ENCODE assay signal across 14 cellular contexts in the genomic region with DNA sequence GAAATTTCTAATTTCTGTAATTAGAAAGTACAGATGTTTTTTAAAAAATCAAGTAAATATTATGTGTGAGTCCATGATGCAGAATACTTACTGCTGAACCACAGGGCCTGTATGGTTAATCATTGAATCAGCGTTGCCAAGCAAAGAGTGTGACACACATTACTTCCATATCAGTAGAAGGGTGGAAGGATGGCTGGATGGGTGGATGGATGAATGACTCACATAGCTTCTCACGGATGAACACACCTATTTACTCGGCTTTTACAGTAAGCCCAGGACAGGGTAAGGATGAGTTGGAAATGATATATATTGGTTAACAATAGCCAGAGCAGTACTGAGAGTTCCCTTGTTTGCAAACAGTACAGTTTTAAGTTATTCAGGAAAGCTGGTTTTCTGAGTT.
"Had no signal": no experiment of that assay in that cellular context is flagged by ENCODE, and none has a peak within 500 bp of the region (broad histone marks: within the 10 kb centered on the region; RNA-seq: fewer than 3 reads in every experiment).

No MANE protein-coding gene starts in this region.

- H3K27me3 Mint-ChIP-seq: naive thymus-derived CD4-positive, alpha-beta T cell; stimulated activated naive CD8-positive, alpha-beta T cell treated with anti-CD3 and anti-CD28 coated beads, Interleukin-15, Interleukin-2, amounts not matched to agents 100 ng/mL and 50 ng/mL, for 24 hours had no signal

- DNase-seq: effector memory CD4-positive, alpha-beta T cell; esophagus squamous epithelium; foreskin fibroblast; heart left ventricle; mammary epithelial cell; naive thymus-derived CD4-positive, alpha-beta T cell; psoas muscle; stimulated activated CD4-positive, alpha-beta T cell treated with anti-CD3 and anti-CD28 coated beads, Interleukin-2, amount 100 ng/mL, for 48 hours; stimulated activated CD8-positive, alpha-beta memory T cell treated with anti-CD3 and anti-CD28 coated beads, Interleukin-4, amount 100 ng/mL, for 48 hours; testis had no signal

- H3K27ac Mint-ChIP-seq: naive thymus-derived CD4-positive, alpha-beta T cell; stimulated activated effector memory CD8-positive, alpha-beta T cell treated with anti-CD3 and anti-CD28 coated beads, Interleukin-12 subunit alpha, Interleukin-12 subunit beta, amount 100 ng/mL, for 72 hours; stimulated activated naive CD8-positive, alpha-beta T cell treated with anti-CD3 and anti-CD28 coated beads, Interleukin-15, Interleukin-2, amounts not matched to agents 100 ng/mL and 50 ng/mL, for 24 hours had no signal

- H3K36me3 Mint-ChIP-seq: naive thymus-derived CD4-positive, alpha-beta T cell; stimulated activated effector memory CD8-positive, alpha-beta T cell treated with anti-CD3 and anti-CD28 coated beads, Interleukin-12 subunit alpha, Interleukin-12 subunit beta, amount 100 ng/mL, for 72 hours had no signal

- H3K4me3 Mint-ChIP-seq: naive thymus-derived CD4-positive, alpha-beta T cell; stimulated activated effector memory CD8-positive, alpha-beta T cell treated with anti-CD3 and anti-CD28 coated beads, Interleukin-12 subunit alpha, Interleukin-12 subunit beta, amount 100 ng/mL, for 72 hours; stimulated activated naive CD8-positive, alpha-beta T cell treated with anti-CD3 and anti-CD28 coated beads, Interleukin-15, Interleukin-2, amounts not matched to agents 100 ng/mL and 50 ng/mL, for 24 hours had no signal

- ATAC-seq: heart left ventricle; left lobe of liver; naive thymus-derived CD4-positive, alpha-beta T cell; psoas muscle; stimulated activated effector memory CD8-positive, alpha-beta T cell treated with anti-CD3 and anti-CD28 coated beads, Interleukin-12 subunit alpha, Interleukin-12 subunit beta, amount 100 ng/mL, for 72 hours had no signal

- FAIRE-seq: keratinocyte had no signal

- H3K4me1 Mint-ChIP-seq: naive thymus-derived CD4-positive, alpha-beta T cell; stimulated activated effector memory CD8-positive, alpha-beta T cell treated with anti-CD3 and anti-CD28 coated beads, Interleukin-12 subunit alpha, Interleukin-12 subunit beta, amount 100 ng/mL, for 72 hours had no signal
